Comparison of ENCODE assay signal across 1 cellular context in the genomic region with DNA sequence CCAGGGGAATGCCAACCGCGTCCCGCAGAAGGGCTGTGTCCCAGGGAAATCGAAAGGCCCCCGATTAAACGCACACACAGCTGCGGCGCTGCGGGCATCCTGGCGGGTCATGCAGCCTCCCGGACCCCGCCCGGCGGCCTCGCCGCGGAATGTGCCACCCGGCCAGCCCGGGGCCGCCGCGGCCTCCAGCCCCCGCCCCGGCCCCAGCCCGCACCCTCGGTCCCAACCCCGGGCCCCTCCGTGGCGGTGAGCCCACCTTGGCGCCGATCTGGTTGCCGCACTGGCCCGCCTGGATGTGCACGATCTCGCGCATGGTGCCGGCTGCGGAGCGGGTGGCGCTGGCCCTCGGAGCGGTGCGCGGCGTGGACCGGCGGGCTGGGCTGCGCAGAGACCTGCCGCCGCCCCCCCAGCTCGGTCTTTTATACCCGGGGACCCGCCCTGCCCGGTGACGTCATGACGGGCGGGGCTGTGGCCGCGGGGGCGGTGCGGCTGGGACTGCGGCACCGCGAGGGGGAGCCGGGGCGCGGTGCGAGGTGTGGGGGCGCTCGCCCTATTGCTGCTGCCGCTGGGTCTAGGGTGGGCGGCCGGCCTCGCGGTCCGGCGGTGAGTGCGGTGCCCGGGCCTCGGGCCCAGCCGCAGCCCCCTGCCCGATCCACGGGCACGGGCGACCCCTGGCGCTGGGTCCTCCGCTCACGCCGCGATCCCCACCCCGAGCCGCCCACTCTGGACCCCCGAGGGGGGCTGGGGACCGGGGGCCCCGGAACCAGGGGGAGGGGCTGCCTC.
A peak's percentile ranks its signal among the peaks of the same experiment; 100 is the strongest.
TF ChIP-seq lines count a peak whose summit lies in the region.

Gene TUBB2A, minus strand, starts transcription at position 394 of the 783 bp plus-strand sequence. Its CDS starts 81 bp downstream, at position 313.

TF ChIP-seq in GM12878, 131 proteins besides CTCF, POLR2A, EP300 and RAD21 (continues in another document):
- TF ChIP-seq DPF2 (IDR thresholded peaks at IDR 0.05) (peak; percentile 88), USF1 (IDR thresholded peaks at IDR 0.05; ENCODE audit: borderline replicate concordance, extremely low read length, insufficient read depth, low read depth, low read length) (no peak), RBBP5 (conservative IDR thresholded peaks at IDR 0.05) (no peak), JUND (IDR thresholded peaks at IDR 0.05; ENCODE audit: low read depth, low read length) (peak; percentile 39; the same call in 1 of the 2 replicates), CHD4 (IDR thresholded peaks at IDR 0.05) (no peak), ZSCAN29 (IDR thresholded peaks at IDR 0.05) (peak; percentile 12; the same call in 1 of the 2 replicates), ZNF24 (IDR thresholded peaks at IDR 0.05) (no peak), EGR1 (IDR thresholded peaks at IDR 0.05; ENCODE audit: borderline replicate concordance in 1 of 2, low read depth in 2 of 2, low read length in 2 of 2) (peak in 1 of 2 experiments; percentile 99; a peak in 2 of 3 replicates), GABPA (IDR thresholded peaks at IDR 0.05; ENCODE audit: low read depth) (no peak), ATF7 (IDR thresholded peaks at IDR 0.05; ENCODE audit: low read depth) (peak; percentile 30; the same call in 1 of the 2 replicates), E2F4 (IDR thresholded peaks at IDR 0.05; ENCODE audit: low read depth, low read length) (no peak), MXI1 (IDR thresholded peaks at IDR 0.05; ENCODE audit: low read depth, low read length) (0 out of 2 replicates have a peak, but pooled peaks have one; percentile 22), IKZF1 (conservative IDR thresholded peaks at IDR 0.05) (peak; percentile 68), BACH1 (IDR thresholded peaks at IDR 0.05; ENCODE audit: borderline replicate concordance) (peak; percentile 70; the same call in 1 of the 2 replicates), RB1 (IDR thresholded peaks at IDR 0.05; ENCODE audit: borderline replicate concordance) (peak; percentile 42; the same call in 1 of the 2 replicates), STAT3 (IDR thresholded peaks at IDR 0.05; ENCODE audit: low read depth, low read length) (no peak), FOS (IDR thresholded peaks at IDR 0.05; ENCODE audit: borderline replicate concordance, extremely low read depth, insufficient read length) (no peak), TARDBP (IDR thresholded peaks at IDR 0.05; ENCODE audit: borderline replicate concordance) (no peak), ZNF274 (IDR thresholded peaks at IDR 0.05; ENCODE audit: insufficient read depth, insufficient read length) (no peak), GATAD2B (conservative IDR thresholded peaks at IDR 0.05; ENCODE audit: low read depth) (peak; percentile 93), TCF7 (IDR thresholded peaks at IDR 0.05; ENCODE audit: borderline replicate concordance) (no peak), TCF12 (IDR thresholded peaks at IDR 0.05; ENCODE audit: low read depth, low read length) (peak; percentile 22; the same call in 1 of the 2 replicates), HDAC6 (IDR thresholded peaks at IDR 0.05; ENCODE audit: unreplicated experiment) (no peak), LARP7 (IDR thresholded peaks at IDR 0.05) (0 out of 2 replicates have a peak, but pooled peaks have one; percentile 57), ZBTB4 (CRISPR knock-in tag; IDR thresholded peaks at IDR 0.05) (0 out of 2 replicates have a peak, but pooled peaks have one; percentile 24), POU2F2 (IDR thresholded peaks at IDR 0.05; ENCODE audit: borderline replicate concordance, low read depth, low read length) (no peak), HCFC1 (IDR thresholded peaks at IDR 0.05; ENCODE audit: low read length) (no peak), BHLHE40 (IDR thresholded peaks at IDR 0.05; ENCODE audit: borderline replicate concordance in 1 of 2, low read depth in 2 of 2, low read length in 1 of 2) (peak; percentile 9 to 61; a peak in 2 of 4 replicates), CREM (IDR thresholded peaks at IDR 0.05; ENCODE audit: low read depth) (peak; percentile 82), POLR2AphosphoS5 (IDR thresholded peaks at IDR 0.05; ENCODE audit: low read length) (peak; percentile 61; the same call in 1 of the 2 replicates), SMC3 (IDR thresholded peaks at IDR 0.05; ENCODE audit: borderline replicate concordance, low read length) (no peak), NR2C2 (IDR thresholded peaks at IDR 0.05; ENCODE audit: borderline replicate concordance, control insufficient read depth, insufficient read length, low read depth) (no peak), MTA3 (IDR thresholded peaks at IDR 0.05; ENCODE audit: borderline replicate concordance, low read length) (no peak)
- TF ChIP-seq, protein P1, sequence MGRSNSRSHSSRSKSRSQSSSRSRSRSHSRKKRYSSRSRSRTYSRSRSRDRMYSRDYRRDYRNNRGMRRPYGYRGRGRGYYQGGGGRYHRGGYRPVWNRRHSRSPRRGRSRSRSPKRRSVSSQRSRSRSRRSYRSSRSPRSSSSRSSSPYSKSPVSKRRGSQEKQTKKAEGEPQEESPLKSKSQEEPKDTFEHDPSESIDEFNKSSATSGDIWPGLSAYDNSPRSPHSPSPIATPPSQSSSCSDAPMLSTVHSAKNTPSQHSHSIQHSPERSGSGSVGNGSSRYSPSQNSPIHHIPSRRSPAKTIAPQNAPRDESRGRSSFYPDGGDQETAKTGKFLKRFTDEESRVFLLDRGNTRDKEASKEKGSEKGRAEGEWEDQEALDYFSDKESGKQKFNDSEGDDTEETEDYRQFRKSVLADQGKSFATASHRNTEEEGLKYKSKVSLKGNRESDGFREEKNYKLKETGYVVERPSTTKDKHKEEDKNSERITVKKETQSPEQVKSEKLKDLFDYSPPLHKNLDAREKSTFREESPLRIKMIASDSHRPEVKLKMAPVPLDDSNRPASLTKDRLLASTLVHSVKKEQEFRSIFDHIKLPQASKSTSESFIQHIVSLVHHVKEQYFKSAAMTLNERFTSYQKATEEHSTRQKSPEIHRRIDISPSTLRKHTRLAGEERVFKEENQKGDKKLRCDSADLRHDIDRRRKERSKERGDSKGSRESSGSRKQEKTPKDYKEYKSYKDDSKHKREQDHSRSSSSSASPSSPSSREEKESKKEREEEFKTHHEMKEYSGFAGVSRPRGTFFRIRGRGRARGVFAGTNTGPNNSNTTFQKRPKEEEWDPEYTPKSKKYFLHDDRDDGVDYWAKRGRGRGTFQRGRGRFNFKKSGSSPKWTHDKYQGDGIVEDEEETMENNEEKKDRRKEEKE (IDR thresholded peaks at IDR 0.05), result no peak
- TF ChIP-seq, protein P2, sequence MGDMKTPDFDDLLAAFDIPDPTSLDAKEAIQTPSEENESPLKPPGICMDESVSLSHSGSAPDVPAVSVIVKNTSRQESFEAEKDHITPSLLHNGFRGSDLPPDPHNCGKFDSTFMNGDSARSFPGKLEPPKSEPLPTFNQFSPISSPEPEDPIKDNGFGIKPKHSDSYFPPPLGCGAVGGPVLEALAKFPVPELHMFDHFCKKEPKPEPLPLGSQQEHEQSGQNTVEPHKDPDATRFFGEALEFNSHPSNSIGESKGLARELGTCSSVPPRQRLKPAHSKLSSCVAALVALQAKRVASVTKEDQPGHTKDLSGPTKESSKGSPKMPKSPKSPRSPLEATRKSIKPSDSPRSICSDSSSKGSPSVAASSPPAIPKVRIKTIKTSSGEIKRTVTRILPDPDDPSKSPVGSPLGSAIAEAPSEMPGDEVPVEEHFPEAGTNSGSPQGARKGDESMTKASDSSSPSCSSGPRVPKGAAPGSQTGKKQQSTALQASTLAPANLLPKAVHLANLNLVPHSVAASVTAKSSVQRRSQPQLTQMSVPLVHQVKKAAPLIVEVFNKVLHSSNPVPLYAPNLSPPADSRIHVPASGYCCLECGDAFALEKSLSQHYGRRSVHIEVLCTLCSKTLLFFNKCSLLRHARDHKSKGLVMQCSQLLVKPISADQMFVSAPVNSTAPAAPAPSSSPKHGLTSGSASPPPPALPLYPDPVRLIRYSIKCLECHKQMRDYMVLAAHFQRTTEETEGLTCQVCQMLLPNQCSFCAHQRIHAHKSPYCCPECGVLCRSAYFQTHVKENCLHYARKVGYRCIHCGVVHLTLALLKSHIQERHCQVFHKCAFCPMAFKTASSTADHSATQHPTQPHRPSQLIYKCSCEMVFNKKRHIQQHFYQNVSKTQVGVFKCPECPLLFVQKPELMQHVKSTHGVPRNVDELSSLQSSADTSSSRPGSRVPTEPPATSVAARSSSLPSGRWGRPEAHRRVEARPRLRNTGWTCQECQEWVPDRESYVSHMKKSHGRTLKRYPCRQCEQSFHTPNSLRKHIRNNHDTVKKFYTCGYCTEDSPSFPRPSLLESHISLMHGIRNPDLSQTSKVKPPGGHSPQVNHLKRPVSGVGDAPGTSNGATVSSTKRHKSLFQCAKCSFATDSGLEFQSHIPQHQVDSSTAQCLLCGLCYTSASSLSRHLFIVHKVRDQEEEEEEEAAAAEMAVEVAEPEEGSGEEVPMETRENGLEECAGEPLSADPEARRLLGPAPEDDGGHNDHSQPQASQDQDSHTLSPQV (IDR thresholded peaks at IDR 0.05), result no peak
- TF ChIP-seq, protein P3, sequence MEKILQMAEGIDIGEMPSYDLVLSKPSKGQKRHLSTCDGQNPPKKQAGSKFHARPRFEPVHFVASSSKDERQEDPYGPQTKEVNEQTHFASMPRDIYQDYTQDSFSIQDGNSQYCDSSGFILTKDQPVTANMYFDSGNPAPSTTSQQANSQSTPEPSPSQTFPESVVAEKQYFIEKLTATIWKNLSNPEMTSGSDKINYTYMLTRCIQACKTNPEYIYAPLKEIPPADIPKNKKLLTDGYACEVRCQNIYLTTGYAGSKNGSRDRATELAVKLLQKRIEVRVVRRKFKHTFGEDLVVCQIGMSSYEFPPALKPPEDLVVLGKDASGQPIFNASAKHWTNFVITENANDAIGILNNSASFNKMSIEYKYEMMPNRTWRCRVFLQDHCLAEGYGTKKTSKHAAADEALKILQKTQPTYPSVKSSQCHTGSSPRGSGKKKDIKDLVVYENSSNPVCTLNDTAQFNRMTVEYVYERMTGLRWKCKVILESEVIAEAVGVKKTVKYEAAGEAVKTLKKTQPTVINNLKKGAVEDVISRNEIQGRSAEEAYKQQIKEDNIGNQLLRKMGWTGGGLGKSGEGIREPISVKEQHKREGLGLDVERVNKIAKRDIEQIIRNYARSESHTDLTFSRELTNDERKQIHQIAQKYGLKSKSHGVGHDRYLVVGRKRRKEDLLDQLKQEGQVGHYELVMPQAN (conservative IDR thresholded peaks at IDR 0.05), result no peak
- TF ChIP-seq, protein P4, sequence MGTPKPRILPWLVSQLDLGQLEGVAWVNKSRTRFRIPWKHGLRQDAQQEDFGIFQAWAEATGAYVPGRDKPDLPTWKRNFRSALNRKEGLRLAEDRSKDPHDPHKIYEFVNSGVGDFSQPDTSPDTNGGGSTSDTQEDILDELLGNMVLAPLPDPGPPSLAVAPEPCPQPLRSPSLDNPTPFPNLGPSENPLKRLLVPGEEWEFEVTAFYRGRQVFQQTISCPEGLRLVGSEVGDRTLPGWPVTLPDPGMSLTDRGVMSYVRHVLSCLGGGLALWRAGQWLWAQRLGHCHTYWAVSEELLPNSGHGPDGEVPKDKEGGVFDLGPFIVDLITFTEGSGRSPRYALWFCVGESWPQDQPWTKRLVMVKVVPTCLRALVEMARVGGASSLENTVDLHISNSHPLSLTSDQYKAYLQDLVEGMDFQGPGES (IDR thresholded peaks at IDR 0.05), result no peak
- TF ChIP-seq, protein P5, sequence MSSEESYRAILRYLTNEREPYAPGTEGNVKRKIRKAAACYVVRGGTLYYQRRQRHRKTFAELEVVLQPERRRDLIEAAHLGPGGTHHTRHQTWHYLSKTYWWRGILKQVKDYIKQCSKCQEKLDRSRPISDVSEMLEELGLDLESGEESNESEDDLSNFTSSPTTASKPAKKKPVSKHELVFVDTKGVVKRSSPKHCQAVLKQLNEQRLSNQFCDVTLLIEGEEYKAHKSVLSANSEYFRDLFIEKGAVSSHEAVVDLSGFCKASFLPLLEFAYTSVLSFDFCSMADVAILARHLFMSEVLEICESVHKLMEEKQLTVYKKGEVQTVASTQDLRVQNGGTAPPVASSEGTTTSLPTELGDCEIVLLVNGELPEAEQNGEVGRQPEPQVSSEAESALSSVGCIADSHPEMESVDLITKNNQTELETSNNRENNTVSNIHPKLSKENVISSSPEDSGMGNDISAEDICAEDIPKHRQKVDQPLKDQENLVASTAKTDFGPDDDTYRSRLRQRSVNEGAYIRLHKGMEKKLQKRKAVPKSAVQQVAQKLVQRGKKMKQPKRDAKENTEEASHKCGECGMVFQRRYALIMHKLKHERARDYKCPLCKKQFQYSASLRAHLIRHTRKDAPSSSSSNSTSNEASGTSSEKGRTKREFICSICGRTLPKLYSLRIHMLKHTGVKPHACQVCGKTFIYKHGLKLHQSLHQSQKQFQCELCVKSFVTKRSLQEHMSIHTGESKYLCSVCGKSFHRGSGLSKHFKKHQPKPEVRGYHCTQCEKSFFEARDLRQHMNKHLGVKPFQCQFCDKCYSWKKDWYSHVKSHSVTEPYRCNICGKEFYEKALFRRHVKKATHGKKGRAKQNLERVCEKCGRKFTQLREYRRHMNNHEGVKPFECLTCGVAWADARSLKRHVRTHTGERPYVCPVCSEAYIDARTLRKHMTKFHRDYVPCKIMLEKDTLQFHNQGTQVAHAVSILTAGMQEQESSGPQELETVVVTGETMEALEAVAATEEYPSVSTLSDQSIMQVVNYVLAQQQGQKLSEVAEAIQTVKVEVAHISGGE (CRISPR knock-in tag; IDR thresholded peaks at IDR 0.05), result no peak
